ENCODE assay signal across 21 cellular contexts in genomic region chr7:87347682-87348081, GRCh38. TPM values are rescaled to one million over a fixed set of nuclear protein-coding genes. Genes with fewer than 3 reads are reported as not detected.
DNase-seq lines count a peak whose midpoint lies in the region; ATAC-seq, FAIRE-seq and TF ChIP-seq lines count a peak whose summit lies in the region.
"Had no signal": no experiment of that assay in that cellular context is flagged by ENCODE, and none has a peak within 500 bp of the region (broad histone marks: within the 10 kb centered on the region; RNA-seq: fewer than 3 reads in every experiment).

No MANE protein-coding gene starts in this region.

- intact Hi-C loops in IMR-90 (cut with micrococcal nuclease): loop anchor here (5.0 to 10.0 kb wide), 3 partner anchors 35 to 193 kb away; partner anchors contain the start of gene DMTF1
- intact Hi-C loops in K562 (cut with micrococcal nuclease): loop anchor here (5.0 kb wide), 2 partner anchors 45 to 195 kb away; partner anchors contain the start of gene DMTF1
- intact Hi-C loops in aorta (cut with DNase I): loop anchor here (10.0 kb wide), 3 partner anchors 127 to 537 kb away; partner anchors contain the start of genes DMTF1 (in 2 of the 2) and ABCB4 (in 1 of the 2)

- H3K4me1 ChIP-seq in IMR-90 (ENCODE audit: control insufficient read depth, insufficient read depth, low read length) (0 out of 2 replicates have a peak, but pooled peaks cover 1% of the 10 kb centered on the region), K562 (replicated peaks in 1 of 2; ENCODE audit: control insufficient read depth in 2 of 2, insufficient read depth in 2 of 2, low read length in 2 of 2) (peaks cover 7 to 8% of the 10 kb centered on the region in 2 experiments; a peak in 4 of 5 replicates), BE2C (peaks cover 6% of the 10 kb centered on the region), aorta (ENCODE audit: control insufficient read depth in 1 of 2, insufficient read depth in 2 of 2, low read length in 2 of 2) (peaks cover 1 to 3% of the 10 kb centered on the region in 2 donors)

- DNase-seq in IMR-90: no peak
- no peak for DNase-seq in K562 (ENCODE audit: extremely low read depth in 1 of 4, low spot score in 3 of 4)
- DNase-seq in epithelial cell of esophagus (ENCODE audit: low read depth): no peak
- no peak for DNase-seq in AG08395 (ENCODE audit: low spot score)
- DNase-seq in BE2C: no peak
- no peak for DNase-seq in aorta
- DNase-seq: AML-193; Caco-2; CD4-positive, CD25-positive, alpha-beta regulatory T cell; CD8-positive, alpha-beta T cell; DMS79 treated with DMSO at 0.1 percent for 48 hours; GF-D8; GM23248; H7; HCEC 1CT had no signal

- no peaks in the 10 kb centered on the region for H3K9me1 ChIP-seq in IMR-90 (ENCODE audit: insufficient read depth, low read length)
- H3K9me1 ChIP-seq in K562 (ENCODE audit: control insufficient read depth, insufficient read depth, low read length): no peaks in the 10 kb centered on the region

- TF ChIP-seq CTCF in 22Rv1 (IDR thresholded peaks at IDR 0.05): no peak
- TF ChIP-seq CTCF in IMR-90 (conservative IDR thresholded peaks at IDR 0.05; ENCODE audit: low read depth, low read length): no peak
- TF ChIP-seq CTCF in K562 (IDR thresholded peaks at IDR 0.05 in 2 of 3, conservative IDR thresholded peaks at IDR 0.05 in 1 of 3; ENCODE audit: insufficient read depth in 2 of 3, low read depth in 1 of 3, low read length in 3 of 3): no peak
- no peak for TF ChIP-seq CTCF in epithelial cell of esophagus (IDR thresholded peaks at IDR 0.05; ENCODE audit: insufficient read depth, low read depth, low read length, missing control alignments)
- TF ChIP-seq CTCF in BE2C (IDR thresholded peaks at IDR 0.05; ENCODE audit: low read depth, low read length): no peak

- H3K9ac ChIP-seq in IMR-90 (ENCODE audit: low read depth, low read length) (no peak overlapping the region), K562 (ENCODE audit: insufficient read depth in 1 of 2, low read depth in 2 of 2, low read length in 2 of 2) (no peak overlapping the region)
- H3K9ac ChIP-seq: GM23248 had no signal

- ATAC-seq in IMR-90 (ENCODE audit: low read depth) (no peak), K562 (no peak), GM19351 (IDR thresholded peaks at IDR 0.05; ENCODE audit: unreplicated experiment) (no peak), aorta (ENCODE audit: low FRiP score) (no peak)
- ATAC-seq: CD8-positive, alpha-beta T cell had no signal

- no peak overlapping the region; the same call in 1 of the 2 replicates for H3K4me2 ChIP-seq in IMR-90 (ENCODE audit: low read depth, low read length)
- H3K4me2 ChIP-seq in K562 (ENCODE audit: insufficient read depth, low read length): no peak overlapping the region; the same call in 1 of the 2 replicates

- H2BK15ac ChIP-seq in IMR-90 (ENCODE audit: low read depth, low read length): no peak overlapping the region

- no peak overlapping the region for H2AFZ ChIP-seq in IMR-90 (replicated peaks; ENCODE audit: low read length, poor library complexity)
- peak overlapping the region; percentile 15; the same call in 1 of the 2 replicates for H2AFZ ChIP-seq in K562 (ENCODE audit: low read depth, low read length)
- H2AFZ ChIP-seq: GM23248 had no signal

- H3K18ac ChIP-seq in IMR-90 (ENCODE audit: low read depth, low read length): no peak overlapping the region

- no peak for TF ChIP-seq EP300 in K562 (IDR thresholded peaks at IDR 0.05; ENCODE audit: low read length)

- TF ChIP-seq POLR2A in IMR-90 (IDR thresholded peaks at IDR 0.05; ENCODE audit: low read depth, low read length) (no peak), K562 (conservative IDR thresholded peaks at IDR 0.05) (no peak)

- H3K27me3 ChIP-seq in IMR-90 (ENCODE audit: control insufficient read depth, insufficient read depth, low read length) (no peaks in the 10 kb centered on the region), K562 (ENCODE audit: control insufficient read depth in 2 of 2, insufficient read depth in 2 of 2, low read length in 2 of 2) (no peaks in the 10 kb centered on the region), BE2C (no peaks in the 10 kb centered on the region), aorta (ENCODE audit: control insufficient read depth in 1 of 2, insufficient read depth in 2 of 2, low read length in 1 of 2) (no peaks in the 10 kb centered on the region)

- no peak overlapping the region for H2BK20ac ChIP-seq in IMR-90 (ENCODE audit: low read depth, low read length)

- no peak overlapping the region for H4K8ac ChIP-seq in IMR-90 (ENCODE audit: low read depth in 2 of 2, low read length in 2 of 2)

- peaks cover 13 to 22% of the 10 kb centered on the region in 2 experiments for H3K79me1 ChIP-seq in IMR-90 (ENCODE audit: low read depth in 1 of 2, low read length in 2 of 2)

- H3K9me3 ChIP-seq in IMR-90 (ENCODE audit: control insufficient read depth, insufficient read depth, low read length) (no peaks in the 10 kb centered on the region), K562 (replicated peaks; ENCODE audit: control insufficient read depth, insufficient read depth, low read depth, low read length) (no peaks in the 10 kb centered on the region), BE2C (no peaks in the 10 kb centered on the region), aorta (ENCODE audit: control insufficient read depth, low read length) (no peaks in the 10 kb centered on the region)

- no peak overlapping the region for H3K4me3 ChIP-seq in IMR-90 (ENCODE audit: insufficient read depth, low read depth, low read length)
- H3K4me3 ChIP-seq in K562: no peak overlapping the region
- H3K4me3 ChIP-seq in epithelial cell of esophagus (ENCODE audit: low read length): peak overlapping the region; percentile 9
- no peak overlapping the region for H3K4me3 ChIP-seq in BE2C (ENCODE audit: low read depth, low read length)
- no peak overlapping the region for H3K4me3 ChIP-seq in aorta (ENCODE audit: low read length in 2 of 2)
- H3K4me3 ChIP-seq: GM23248 had no signal

- H3K36me3 ChIP-seq in IMR-90 (ENCODE audit: control insufficient read depth, insufficient read depth, low read length) (peaks cover 19% of the 10 kb centered on the region), K562 (ENCODE audit: control insufficient read depth, insufficient read depth, low read length) (no peaks in the 10 kb centered on the region; the same call in 2 of the 3 replicates), BE2C (no peaks in the 10 kb centered on the region; the same call in 1 of the 2 replicates), aorta (ENCODE audit: control insufficient read depth in 1 of 2, insufficient read depth in 2 of 2, low read length in 1 of 2) (peaks cover 0 to 2% of the 10 kb centered on the region in 2 donors)

- H4K91ac ChIP-seq in IMR-90 (ENCODE audit: insufficient read depth, low read depth, low read length): no peak overlapping the region

- CTCF ChIA-PET in IMR-90 (lab: Yijun Ruan, JAX) (interaction anchor here (1.0 kb wide), 1 partner anchor 54 kb away, joined by 3 read pairs; no protein-coding TSS in a partner anchor), K562 (lab: Yijun Ruan, JAX; ENCODE audit: low intra/inter-chr PET ratio) (no interaction called here)

- no peak overlapping the region for H4K5ac ChIP-seq in IMR-90 (ENCODE audit: low read depth, low read length)

- no peak overlapping the region for H2BK5ac ChIP-seq in IMR-90 (ENCODE audit: low read depth, low read length, poor library complexity, severe bottlenecking)

- 83% methylated on average over 1 of the region's 2 CpGs; no CpG with 5 or more reads in 1 of the 2 experiments for WGBS in IMR-90 (ENCODE audit: extremely low coverage in 2 of 2, insufficient read length in 1 of 2), 2 experiments
- 29% methylated on average over 2 of the region's 2 CpGs for WGBS in K562 (ENCODE audit: insufficient coverage, low coverage, missing lambda C conversion rate)
- WGBS in aorta, 2 donors: 86 to 94% methylated on average over 2 of the region's 2 CpGs

- H3K4ac ChIP-seq in IMR-90 (ENCODE audit: low read depth, low read length): no peak overlapping the region

- no peaks in the 10 kb centered on the region for H3K79me2 ChIP-seq in K562 (ENCODE audit: control insufficient read depth, insufficient read depth, low read length)

- POLR2A ChIA-PET in IMR-90 (lab: Charles Lee; ENCODE audit: unreplicated experiment) (no interaction called here), K562 (lab: Yijun Ruan, JAX) (interaction anchor here (0.6 to 1.0 kb wide), 4 partner anchors 14 to 67 kb away, joined by 3 to 4 read pairs (median 3); no protein-coding TSS in a partner anchor)

- no peak for FAIRE-seq in K562 (lab: Jason Lieb, UNC)
- FAIRE-seq: GM12891, GM18507, H1 had no signal

- no peak overlapping the region for H2BK120ac ChIP-seq in IMR-90 (ENCODE audit: low read depth, low read length)

- no peak overlapping the region for H2AK9ac ChIP-seq in IMR-90 (replicated peaks; ENCODE audit: low read depth, low read length, poor library complexity)

- H3K56ac ChIP-seq in IMR-90 (ENCODE audit: extremely low read depth, insufficient read depth, low read length): no peak overlapping the region

- H4K20me1 ChIP-seq in IMR-90 (ENCODE audit: insufficient read depth, low read length) (no peaks in the 10 kb centered on the region), K562 (replicated peaks; ENCODE audit: control insufficient read depth, insufficient read depth, low read length) (no peaks in the 10 kb centered on the region)

- no peak overlapping the region for H3K23ac ChIP-seq in IMR-90 (ENCODE audit: low read depth, low read length)

- TF ChIP-seq RAD21 in IMR-90 (IDR thresholded peaks at IDR 0.05; ENCODE audit: low read length): no peak
- no peak for TF ChIP-seq RAD21 in K562 (CRISPR knock-in tag; conservative IDR thresholded peaks at IDR 0.05 in 1 of 2, IDR thresholded peaks at IDR 0.05 in 1 of 2)

- in situ Hi-C loops in IMR-90 (cut with MboI; ENCODE audit: low sequenced_read_pairs): no loop called here
- in situ Hi-C loops in K562 (cut with MboI): no loop called here

- dilution Hi-C loops in IMR-90 (cut with HindIII; ENCODE audit: low sequenced_read_pairs, unreplicated experiment): no loop called here

- H3K14ac ChIP-seq in IMR-90 (replicated peaks; ENCODE audit: low read depth, low read length): no peak overlapping the region

- H3K27ac ChIP-seq in 22Rv1: peak overlapping the region; percentile 96
- H3K27ac ChIP-seq in IMR-90 (ENCODE audit: insufficient read depth, low read length): no peak overlapping the region
- no peak overlapping the region for H3K27ac ChIP-seq in K562 (ENCODE audit: extremely low read depth, low read depth, low read length)
- no peak overlapping the region for H3K27ac ChIP-seq in aorta (ENCODE audit: low read depth in 1 of 2, low read length in 2 of 2)
- H3K27ac ChIP-seq: C4-2B, GM23248 had no signal

- BruUV-seq in IMR-90 (replicated peaks; lab: Mats Ljungman, UMichigan) (no TSS peak), K562 (replicated peaks; lab: Mats Ljungman, UMichigan) (no TSS peak)

- peak overlapping the region; percentile 43; the same call in 1 of the 2 replicates for H2AK5ac ChIP-seq in IMR-90 (ENCODE audit: low read depth, low read length)

RNA-seq across cellular contexts. Expression of gene CROT, which starts 2.2 kb away (rescaled TPM):
- total RNA-seq in IMR-90 (2012; rRNA removed): 7.5 and 14.4 TPM in 2 replicates
- 7.2 and 10.0 TPM in 2 replicates for polyA plus RNA-seq in IMR-90 (2012; rRNA removed)
- polyA plus RNA-seq in IMR-90 (2012; cell fraction: cytosol; rRNA removed): 1.8 and 2.0 TPM in 2 replicates
- 2.0 and 21.2 TPM in 2 replicates for polyA plus RNA-seq in IMR-90 (2012; cell fraction: nucleus; rRNA removed; ENCODE audit: low replicate concordance)
- total RNA-seq in K562 (2011; cell fraction: chromatin; rRNA removed; ENCODE audit: low replicate concordance): 2.8 and 14.6 TPM in 2 replicates
- 1.2 and 1.3 TPM in 2 replicates for total RNA-seq in K562 (2011; cell fraction: nucleolus; rRNA removed)
- 4.0 and 6.9 TPM in 2 replicates for total RNA-seq in K562 (2011; cell fraction: nucleoplasm; rRNA removed)
- 2.6 and 2.7 TPM in 2 replicates for total RNA-seq in K562 (2014; rRNA removed)
- 7.5 and 8.1 TPM in 2 replicates for total RNA-seq in K562 (2014; rRNA removed; fragmentation: Illumina TruSeq; extraction: Trizol)
- total RNA-seq in K562 (2015; rRNA removed; fragmentation: Illumina TruSeq; extraction: Trizol): 6.1 and 6.8 TPM in 2 replicates
- total RNA-seq in K562 (2021): 4.8 and 5.1 TPM in 2 replicates
- polyA plus RNA-seq in K562 (2011; rRNA removed): 0.07 and 2.5 TPM in 2 replicates
- polyA plus RNA-seq in K562 (2011; cell fraction: cytosol; rRNA removed): 0.33 TPM in 1 of 2 replicates, not detected in the other
- 0.15 and 1.7 TPM in 2 replicates for polyA plus RNA-seq in K562 (2011; cell fraction: nucleus; rRNA removed)
- 5.0 and 5.5 TPM in 2 replicates for polyA plus RNA-seq in K562 (2012)
- 4.2 and 6.5 TPM in 2 replicates for polyA plus RNA-seq in K562 (2014; fragmentation: Illumina TruSeq; extraction: Trizol)
- polyA plus RNA-seq in K562 (2014; fragmentation: Nextera tagmentation; extraction: Ambion mirVana): 1 to 10 TPM; 4.0 to 4.5 TPM
- polyA plus RNA-seq in K562 (2014; rRNA removed): 3.7 and 6.8 TPM in 2 replicates
- 0.30 and 2.8 TPM in 2 replicates for polyA minus RNA-seq in K562 (2011; rRNA and poly(A)+ RNA removed)
- polyA minus RNA-seq in K562 (2011; cell fraction: cytosol; rRNA and poly(A)+ RNA removed): 0.67 TPM in 1 of 2 replicates, not detected in the other
- 0.56 and 3.8 TPM in 2 replicates for polyA minus RNA-seq in K562 (2011; cell fraction: nucleus; rRNA and poly(A)+ RNA removed)
- polyA plus RNA-seq in BE2C (2012; ENCODE audit: insufficient read depth, insufficient read length, low read depth): 1.7 TPM
- total RNA-seq in aorta: 10 to 100 TPM; 11.8 to 19.5 TPM
- 10 to 100 TPM; 11.0 to 16.1 TPM for polyA plus RNA-seq in aorta
